ENCODE assay signal across 30 cellular contexts in the genomic region with DNA sequence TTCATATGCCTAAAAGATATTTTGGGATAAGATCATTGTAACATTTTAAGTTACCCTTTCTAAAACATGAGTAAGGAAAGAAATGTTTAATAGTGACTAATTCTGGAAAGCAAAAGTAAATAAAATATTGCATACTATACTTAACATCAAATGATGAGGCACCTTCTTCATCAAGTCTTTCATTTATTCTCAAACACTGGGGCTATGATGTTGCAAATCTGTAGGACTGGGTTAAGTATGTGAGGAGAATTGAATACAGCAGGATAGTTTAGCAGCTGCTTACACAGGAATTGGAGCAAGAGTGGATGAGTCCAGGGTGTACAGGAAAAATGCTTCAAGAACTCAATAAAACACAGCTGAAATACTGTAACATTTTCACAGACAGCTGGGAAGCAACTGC.
DNase-seq lines count a peak whose midpoint lies in the region; FAIRE-seq and TF ChIP-seq lines count a peak whose summit lies in the region.
"Had no signal": no experiment of that assay in that cellular context is flagged by ENCODE, and none has a peak within 500 bp of the region (broad histone marks: within the 10 kb centered on the region; RNA-seq: fewer than 3 reads in every experiment).

No MANE protein-coding gene starts in this region.

- H3K27ac Mint-ChIP-seq in mesothelial cell of epicardium, result peak overlapping the region; percentile 7
- H3K27ac Mint-ChIP-seq: activated CD8-positive, alpha-beta T cell treated with anti-CD3 and anti-CD28 coated beads, Interleukin-2, amount 10 ng/mL, durations not matched to agents 7 days and 5 days; activated T-helper 2 cell treated with anti-CD3 and anti-CD28 coated beads, Interferon-gamma antibody, Interleukin-2, Interleukin-4, amounts not matched to agents 10 μg/mL and 5 μg/mL and 100 μg/mL, durations not matched to agents 14 hours and 24 hours and 36 hours; GM23338; stimulated activated naive CD8-positive, alpha-beta T cell treated with anti-CD3 and anti-CD28 coated beads, Interleukin-15, Interleukin-2, amounts not matched to agents 100 ng/mL and 50 ng/mL, for 24 hours had no signal

- H3K9me3 ChIP-seq in HUES48 (ENCODE audit: control insufficient read depth, insufficient read depth, low read length) (no peaks in the 10 kb centered on the region), adipocyte (ENCODE audit: control insufficient read depth, low read length) (no peaks in the 10 kb centered on the region), kidney (ENCODE audit: control insufficient read depth in 1 of 2, low read length in 2 of 2) (no peaks in the 10 kb centered on the region)
- H3K9me3 ChIP-seq: MG63, testis, uterus had no signal

- H3K36me3 ChIP-seq in HUES48 (ENCODE audit: control insufficient read depth, insufficient read depth, low read length) (no peaks in the 10 kb centered on the region), adipocyte (ENCODE audit: control insufficient read depth, insufficient read depth, low read length, severe bottlenecking) (no peaks in the 10 kb centered on the region), kidney (ENCODE audit: control insufficient read depth in 1 of 2, insufficient read depth in 2 of 2, low read length in 2 of 2) (no peaks in the 10 kb centered on the region)
- H3K36me3 ChIP-seq: MG63, uterus had no signal

- H3K27me3 Mint-ChIP-seq in mesothelial cell of epicardium (ENCODE audit: low read depth), result no peaks in the 10 kb centered on the region
- H3K27me3 Mint-ChIP-seq: naive thymus-derived CD4-positive, alpha-beta T cell; stimulated activated naive CD8-positive, alpha-beta T cell treated with anti-CD3 and anti-CD28 coated beads, Interleukin-15, Interleukin-2, amounts not matched to agents 100 ng/mL and 50 ng/mL, for 24 hours had no signal

- H3K27ac ChIP-seq in HUES48 (ENCODE audit: low read depth, low read length), result peak overlapping the region; percentile 32
- no peak overlapping the region for H3K27ac ChIP-seq in kidney (ENCODE audit: low read depth in 2 of 2, low read length in 2 of 2)
- H3K27ac ChIP-seq: BLaER1, epithelial cell of prostate, left ventricle myocardium inferior, PC-9, testis, uterus had no signal

- peaks cover 18% of the 10 kb centered on the region for H3K9me3 Mint-ChIP-seq in mesothelial cell of epicardium
- H3K9me3 Mint-ChIP-seq: activated T-helper 2 cell treated with anti-CD3 and anti-CD28 coated beads, Interferon-gamma antibody, Interleukin-2, Interleukin-4, amounts not matched to agents 10 μg/mL and 5 μg/mL and 100 μg/mL, durations not matched to agents 14 hours and 24 hours and 36 hours; GM23338 had no signal

- peaks cover 18% of the 10 kb centered on the region for H3K4me1 Mint-ChIP-seq in mesothelial cell of epicardium
- H3K4me1 Mint-ChIP-seq: GM23338 had no signal

- peaks cover 18% of the 10 kb centered on the region for H3K36me3 Mint-ChIP-seq in mesothelial cell of epicardium

- H3K4me1 ChIP-seq in HUES48 (ENCODE audit: control insufficient read depth, insufficient read depth, low read length), result no peaks in the 10 kb centered on the region
- no peaks in the 10 kb centered on the region for H3K4me1 ChIP-seq in adipocyte (ENCODE audit: control insufficient read depth, insufficient read depth, low read length)
- no peaks in the 10 kb centered on the region for H3K4me1 ChIP-seq in kidney (ENCODE audit: control insufficient read depth in 1 of 2, insufficient read depth in 1 of 2, low read depth in 1 of 2, low read length in 2 of 2)
- H3K4me1 ChIP-seq: BLaER1, left ventricle myocardium inferior, testis, uterus had no signal

- H3K9ac ChIP-seq in HUES48 (ENCODE audit: low read depth, low read length) (no peak overlapping the region), adipocyte (ENCODE audit: low read length) (no peak overlapping the region), kidney (ENCODE audit: low read length in 2 of 2) (no peak overlapping the region)
- H3K9ac ChIP-seq: BLaER1 had no signal

- H3K27me3 ChIP-seq in HUES48 (ENCODE audit: control insufficient read depth, insufficient read depth, low read length) (no peaks in the 10 kb centered on the region), adipocyte (replicated peaks; ENCODE audit: control insufficient read depth, insufficient read depth, low read length) (no peaks in the 10 kb centered on the region)
- H3K27me3 ChIP-seq: BLaER1, MG63, testis, uterus had no signal

- TF ChIP-seq CTCF in mesothelial cell of epicardium (IDR thresholded peaks at IDR 0.05; ENCODE audit: unreplicated experiment), result no peak
- no peak for TF ChIP-seq CTCF in kidney (IDR thresholded peaks at IDR 0.05; ENCODE audit: borderline replicate concordance, extremely low read depth, insufficient read depth)

- DNase-seq in adipocyte (ENCODE audit: low read depth) (peak; percentile 15), mesothelial cell of epicardium (ENCODE audit: low spot score in 2 of 2, unreplicated experiment in 2 of 2) (no peak), skeletal muscle cell (ENCODE audit: low read depth) (peak; percentile 12), AG20443 (ENCODE audit: low spot score) (no peak), kidney (no peak), dermis blood vessel endothelial cell (no peak)
- DNase-seq: activated CD4-positive, alpha-beta T cell treated with anti-CD3 and anti-CD28 coated beads for 4 hours; activated CD8-positive, alpha-beta T cell treated with anti-CD3 and anti-CD28 coated beads, Interleukin-2, amount 10 ng/mL, durations not matched to agents 7 days and 5 days; activated naive CD4-positive, alpha-beta T cell treated with anti-CD3 and anti-CD28 coated beads, Interleukin-2, amount 50 U/mL, for 16 hours; amniotic stem cell; KBM-7; left ventricle myocardium inferior; MG63; naive thymus-derived CD4-positive, alpha-beta T cell; NCI-H1105 treated with DMSO at 0.1 percent for 48 hours; NCI-H187 treated with DMSO at 0.1 percent for 48 hours; NCI-H2171 treated with DMSO at 0.1 percent for 48 hours; NCI-H524 treated with DMSO at 0.1 percent for 48 hours; PC-9; stimulated activated CD4-positive, alpha-beta T cell treated with anti-CD3 and anti-CD28 coated beads, Interleukin-2, amount 100 ng/mL, for 24 hours; testis; uterus had no signal

- H3K4me3 ChIP-seq in HUES48 (ENCODE audit: low read depth, low read length) (no peak overlapping the region), adipocyte (ENCODE audit: low read length) (no peak overlapping the region), skeletal muscle cell (ENCODE audit: low read depth, low read length) (no peak overlapping the region), kidney (ENCODE audit: low read length in 2 of 2) (no peak overlapping the region)
- H3K4me3 ChIP-seq: BLaER1, GM23338, left ventricle myocardium inferior, MG63, PC-9, testis, uterus had no signal

- intact Hi-C loops in kidney (cut with DNase I), result no loop called here

- FAIRE-seq in kidney (lab: Jason Lieb, UNC), result no peak
- FAIRE-seq: GM18507, GM19239 had no signal

- no peak overlapping the region for H3K4me3 Mint-ChIP-seq in mesothelial cell of epicardium
- H3K4me3 Mint-ChIP-seq: activated CD8-positive, alpha-beta T cell treated with anti-CD3 and anti-CD28 coated beads, Interleukin-2, amount 10 ng/mL, durations not matched to agents 7 days and 5 days; GM23338; naive thymus-derived CD4-positive, alpha-beta T cell; stimulated activated naive CD8-positive, alpha-beta T cell treated with anti-CD3 and anti-CD28 coated beads, Interleukin-15, Interleukin-2, amounts not matched to agents 100 ng/mL and 50 ng/mL, for 24 hours had no signal

Comparison
In these comparisons a context has a peak if more than half of its experiments do, and no peak if none do; other contexts are left out.
1. DNase-seq: peak in adipocyte (single experiment) and skeletal muscle cell (single experiment); none in mesothelial cell of epicardium (0 of 2), AG20443 (single experiment), kidney (single experiment) and dermis blood vessel endothelial cell (single experiment).